ENCODE assay signal across 9 cellular contexts in the genomic region with DNA sequence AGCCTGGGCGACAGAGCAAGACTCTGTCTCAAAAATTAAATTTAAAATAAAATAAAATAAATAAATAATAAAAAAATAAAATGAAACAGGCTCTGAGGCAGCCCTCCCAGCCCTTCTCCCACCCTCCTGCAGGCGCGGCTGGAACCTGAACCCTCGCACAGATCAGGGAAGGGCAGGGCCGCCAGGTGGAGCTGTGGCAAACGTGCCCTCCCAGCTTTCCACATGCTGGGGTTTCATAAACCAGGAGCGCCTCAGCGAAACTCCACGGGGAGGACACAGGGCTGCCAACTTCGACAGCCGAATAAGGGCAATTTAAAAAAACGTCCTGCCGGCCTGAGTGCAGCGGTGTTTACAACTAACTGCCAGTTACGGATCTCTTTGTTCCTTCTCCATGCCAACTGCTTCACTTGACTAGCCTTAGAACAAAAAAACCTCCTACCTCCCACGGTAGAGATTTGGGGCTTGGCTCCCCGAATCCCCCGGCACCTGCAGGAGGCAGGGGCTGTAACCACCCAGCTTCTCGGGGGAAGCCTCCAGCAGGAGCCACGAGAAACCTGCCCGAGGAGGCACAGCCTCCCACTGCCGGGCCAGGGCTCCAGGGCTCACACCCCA. TPM values are rescaled to one million over a fixed set of nuclear protein-coding genes. Genes with fewer than 3 reads are reported as not detected.
DNase-seq lines count a peak whose midpoint lies in the region; ATAC-seq and TF ChIP-seq lines count a peak whose summit lies in the region.
"Had no signal": no experiment of that assay in that cellular context is flagged by ENCODE, and none has a peak within 500 bp of the region (broad histone marks: within the 10 kb centered on the region; RNA-seq: fewer than 3 reads in every experiment).

No MANE protein-coding gene starts in this region.

- intact Hi-C loops in Right ventricle myocardium inferior (cut with DNase I) = loop anchor here (2.0 kb wide), 1 partner anchor 16 kb away; the partner anchor contains the start of gene ZNF787

- H3K36me3 Mint-ChIP-seq in activated naive CD8-positive, alpha-beta T cell treated with anti-CD3 and anti-CD28 coated beads for 36 hours = peaks cover 17% of the 10 kb centered on the region

- no peaks in the 10 kb centered on the region for H3K27me3 ChIP-seq in OCI-LY3 (ENCODE audit: low read depth, low read length)

- no peaks in the 10 kb centered on the region for H3K9me3 Mint-ChIP-seq in activated naive CD8-positive, alpha-beta T cell treated with anti-CD3 and anti-CD28 coated beads for 36 hours
- H3K9me3 Mint-ChIP-seq: CD8-positive, alpha-beta memory T cell had no signal

- no peak overlapping the region for H2AFZ ChIP-seq in OCI-LY3 (ENCODE audit: low read depth, low read length)

- H4K20me1 ChIP-seq in OCI-LY3 (ENCODE audit: insufficient read depth, low read length) = peaks cover 55% of the 10 kb centered on the region

- H3K9me3 ChIP-seq in OCI-LY3 (ENCODE audit: insufficient read depth, low read length) = no peaks in the 10 kb centered on the region

- H3K9ac ChIP-seq in OCI-LY3 (ENCODE audit: low read length) = no peak overlapping the region

- H3K4me3 Mint-ChIP-seq in activated naive CD8-positive, alpha-beta T cell treated with anti-CD3 and anti-CD28 coated beads for 36 hours = no peak overlapping the region

- TF ChIP-seq CTCF in OCI-LY3 (IDR thresholded peaks at IDR 0.05; ENCODE audit: low read depth, low read length) (peak; percentile 37; the same call in 1 of the 2 replicates), omental fat pad (IDR thresholded peaks at IDR 0.05) (no peak)

- no peak overlapping the region for H3K4me3 ChIP-seq in OCI-LY3 (ENCODE audit: low read length)

- peaks cover 11% of the 10 kb centered on the region for H3K4me1 ChIP-seq in OCI-LY3 (ENCODE audit: low read length)

- ATAC-seq in Right ventricle myocardium inferior = peak; percentile 77
- peak; percentile 86 for ATAC-seq in omental fat pad (ENCODE audit: low FRiP score)

- no peaks in the 10 kb centered on the region for H3K27me3 Mint-ChIP-seq in activated naive CD8-positive, alpha-beta T cell treated with anti-CD3 and anti-CD28 coated beads for 36 hours

- DNase-seq in NCI-H510A (lab: John Stamatoyannopoulos, UW) (peak; percentile 31), NCI-H510A treated with DMSO at 0.1 percent for 48 hours (lab: John Stamatoyannopoulos, UW) (no peak), Right ventricle myocardium inferior (ENCODE audit: missing footprints) (peak; percentile 88), omental fat pad (ENCODE audit: low spot score) (peak; percentile 64), ureter (ENCODE audit: low spot score) (peak; percentile 80), RKO (ENCODE audit: low spot score) (no peak)
- peak; percentile 48 for DNase-seq in activated naive CD8-positive, alpha-beta T cell treated with anti-CD3 and anti-CD28 coated beads for 36 hours

- peaks cover 30% of the 10 kb centered on the region for H3K4me1 Mint-ChIP-seq in activated naive CD8-positive, alpha-beta T cell treated with anti-CD3 and anti-CD28 coated beads for 36 hours

- H3K4me2 ChIP-seq in OCI-LY3 (ENCODE audit: low read length) = no peak overlapping the region

- peaks cover 35% of the 10 kb centered on the region for H3K36me3 ChIP-seq in OCI-LY3 (replicated peaks; ENCODE audit: low read depth, low read length)

- peak overlapping the region; percentile 25 for H3K27ac Mint-ChIP-seq in activated naive CD8-positive, alpha-beta T cell treated with anti-CD3 and anti-CD28 coated beads for 36 hours

- no peak overlapping the region for H3K27ac ChIP-seq in OCI-LY3 (ENCODE audit: low read length)

- peaks cover 95% of the 10 kb centered on the region for H3K79me2 ChIP-seq in OCI-LY3 (ENCODE audit: low read length)

RNA-seq across cellular contexts. Expression of gene ZNF787, which starts 15.9 kb away (rescaled TPM):
- 10 to 100 TPM; 34.2 to 35.6 TPM for total RNA-seq in activated naive CD8-positive, alpha-beta T cell treated with anti-CD3 and anti-CD28 coated beads for 36 hours
- total RNA-seq in Right ventricle myocardium inferior = 35.3 TPM
- 10 to 100 TPM; 10.9 to 18.6 (median 12.0) TPM for total RNA-seq in omental fat pad
- total RNA-seq in ureter = 32.4 TPM

RNA-seq across cellular contexts. Expression of gene ZNF444, which starts 35.9 kb away (rescaled TPM):
- total RNA-seq in activated naive CD8-positive, alpha-beta T cell treated with anti-CD3 and anti-CD28 coated beads for 36 hours = 10 to 100 TPM; 28.6 to 33.7 TPM
- total RNA-seq in Right ventricle myocardium inferior = 29.1 TPM
- 10 to 100 TPM; 10.4 to 14.2 (median 13.1) TPM for total RNA-seq in omental fat pad
- 25.8 TPM for total RNA-seq in ureter

Comparison
In these comparisons a context has a peak if more than half of its experiments do, and no peak if none do; other contexts are left out.
1. DNase-seq: peak in NCI-H510A (single experiment), activated naive CD8-positive, alpha-beta T cell treated with anti-CD3 and anti-CD28 coated beads for 36 hours (single experiment), Right ventricle myocardium inferior (single experiment), omental fat pad (single experiment) and ureter (single experiment); none in NCI-H510A treated with DMSO at 0.1 percent for 48 hours (single experiment) and RKO (single experiment).